In the genomic region with DNA sequence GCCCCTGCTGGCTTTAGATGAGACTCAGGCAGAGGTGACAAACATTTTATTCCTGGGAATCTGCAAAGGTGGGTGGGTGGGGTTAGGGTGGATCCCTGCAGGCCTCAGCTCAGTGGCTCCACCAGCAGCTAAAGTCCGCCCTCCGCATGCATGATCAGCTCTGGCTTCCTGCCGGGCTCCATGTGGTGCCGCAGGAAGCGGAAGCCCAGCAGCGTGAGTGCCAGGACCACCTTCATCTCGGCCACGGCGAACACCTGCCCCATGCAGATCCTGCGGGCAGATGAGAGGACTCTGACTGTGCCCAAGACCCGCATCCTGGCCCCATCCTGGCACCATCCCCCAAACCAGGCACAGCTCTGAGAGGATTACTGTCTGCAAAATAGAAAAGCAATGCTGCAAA, we compare ENCODE assay signal across 1 cellular context.
TF ChIP-seq lines count a peak whose summit lies in the region.

No MANE protein-coding gene starts in this region.

TF ChIP-seq in GM12878, 131 proteins besides CTCF, POLR2A, EP300 and RAD21:
- no peak for TF ChIP-seq BCLAF1 (IDR thresholded peaks at IDR 0.05)
- TF ChIP-seq IKZF2 (IDR thresholded peaks at IDR 0.05): no peak
- TF ChIP-seq CHD2 (IDR thresholded peaks at IDR 0.05; ENCODE audit: borderline replicate concordance, low read depth, low read length): no peak
- TF ChIP-seq PAX8 (IDR thresholded peaks at IDR 0.05): no peak
- TF ChIP-seq HSF1 (IDR thresholded peaks at IDR 0.05; ENCODE audit: low read depth, low read length): no peak
- TF ChIP-seq IRF4 (IDR thresholded peaks at IDR 0.05; ENCODE audit: low read depth, low read length): no peak
- TF ChIP-seq, protein P1, sequence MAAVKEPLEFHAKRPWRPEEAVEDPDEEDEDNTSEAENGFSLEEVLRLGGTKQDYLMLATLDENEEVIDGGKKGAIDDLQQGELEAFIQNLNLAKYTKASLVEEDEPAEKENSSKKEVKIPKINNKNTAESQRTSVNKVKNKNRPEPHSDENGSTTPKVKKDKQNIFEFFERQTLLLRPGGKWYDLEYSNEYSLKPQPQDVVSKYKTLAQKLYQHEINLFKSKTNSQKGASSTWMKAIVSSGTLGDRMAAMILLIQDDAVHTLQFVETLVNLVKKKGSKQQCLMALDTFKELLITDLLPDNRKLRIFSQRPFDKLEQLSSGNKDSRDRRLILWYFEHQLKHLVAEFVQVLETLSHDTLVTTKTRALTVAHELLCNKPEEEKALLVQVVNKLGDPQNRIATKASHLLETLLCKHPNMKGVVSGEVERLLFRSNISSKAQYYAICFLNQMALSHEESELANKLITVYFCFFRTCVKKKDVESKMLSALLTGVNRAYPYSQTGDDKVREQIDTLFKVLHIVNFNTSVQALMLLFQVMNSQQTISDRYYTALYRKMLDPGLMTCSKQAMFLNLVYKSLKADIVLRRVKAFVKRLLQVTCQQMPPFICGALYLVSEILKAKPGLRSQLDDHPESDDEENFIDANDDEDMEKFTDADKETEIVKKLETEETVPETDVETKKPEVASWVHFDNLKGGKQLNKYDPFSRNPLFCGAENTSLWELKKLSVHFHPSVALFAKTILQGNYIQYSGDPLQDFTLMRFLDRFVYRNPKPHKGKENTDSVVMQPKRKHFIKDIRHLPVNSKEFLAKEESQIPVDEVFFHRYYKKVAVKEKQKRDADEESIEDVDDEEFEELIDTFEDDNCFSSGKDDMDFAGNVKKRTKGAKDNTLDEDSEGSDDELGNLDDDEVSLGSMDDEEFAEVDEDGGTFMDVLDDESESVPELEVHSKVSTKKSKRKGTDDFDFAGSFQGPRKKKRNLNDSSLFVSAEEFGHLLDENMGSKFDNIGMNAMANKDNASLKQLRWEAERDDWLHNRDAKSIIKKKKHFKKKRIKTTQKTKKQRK (IDR thresholded peaks at IDR 0.05; ENCODE audit: low read depth, low read length): no peak
- TF ChIP-seq RB1 (IDR thresholded peaks at IDR 0.05; ENCODE audit: borderline replicate concordance): no peak
- TF ChIP-seq, protein P2, sequence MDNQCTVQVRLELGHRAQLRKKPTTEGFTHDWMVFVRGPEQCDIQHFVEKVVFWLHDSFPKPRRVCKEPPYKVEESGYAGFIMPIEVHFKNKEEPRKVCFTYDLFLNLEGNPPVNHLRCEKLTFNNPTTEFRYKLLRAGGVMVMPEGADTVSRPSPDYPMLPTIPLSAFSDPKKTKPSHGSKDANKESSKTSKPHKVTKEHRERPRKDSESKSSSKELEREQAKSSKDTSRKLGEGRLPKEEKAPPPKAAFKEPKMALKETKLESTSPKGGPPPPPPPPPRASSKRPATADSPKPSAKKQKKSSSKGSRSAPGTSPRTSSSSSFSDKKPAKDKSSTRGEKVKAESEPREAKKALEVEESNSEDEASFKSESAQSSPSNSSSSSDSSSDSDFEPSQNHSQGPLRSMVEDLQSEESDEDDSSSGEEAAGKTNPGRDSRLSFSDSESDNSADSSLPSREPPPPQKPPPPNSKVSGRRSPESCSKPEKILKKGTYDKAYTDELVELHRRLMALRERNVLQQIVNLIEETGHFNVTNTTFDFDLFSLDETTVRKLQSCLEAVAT (IDR thresholded peaks at IDR 0.05): no peak
- TF ChIP-seq, protein P3, sequence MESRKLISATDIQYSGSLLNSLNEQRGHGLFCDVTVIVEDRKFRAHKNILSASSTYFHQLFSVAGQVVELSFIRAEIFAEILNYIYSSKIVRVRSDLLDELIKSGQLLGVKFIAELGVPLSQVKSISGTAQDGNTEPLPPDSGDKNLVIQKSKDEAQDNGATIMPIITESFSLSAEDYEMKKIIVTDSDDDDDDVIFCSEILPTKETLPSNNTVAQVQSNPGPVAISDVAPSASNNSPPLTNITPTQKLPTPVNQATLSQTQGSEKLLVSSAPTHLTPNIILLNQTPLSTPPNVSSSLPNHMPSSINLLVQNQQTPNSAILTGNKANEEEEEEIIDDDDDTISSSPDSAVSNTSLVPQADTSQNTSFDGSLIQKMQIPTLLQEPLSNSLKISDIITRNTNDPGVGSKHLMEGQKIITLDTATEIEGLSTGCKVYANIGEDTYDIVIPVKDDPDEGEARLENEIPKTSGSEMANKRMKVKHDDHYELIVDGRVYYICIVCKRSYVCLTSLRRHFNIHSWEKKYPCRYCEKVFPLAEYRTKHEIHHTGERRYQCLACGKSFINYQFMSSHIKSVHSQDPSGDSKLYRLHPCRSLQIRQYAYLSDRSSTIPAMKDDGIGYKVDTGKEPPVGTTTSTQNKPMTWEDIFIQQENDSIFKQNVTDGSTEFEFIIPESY (IDR thresholded peaks at IDR 0.05): no peak
- no peak for TF ChIP-seq BRCA1 (IDR thresholded peaks at IDR 0.05; ENCODE audit: low read depth, low read length)
- no peak for TF ChIP-seq CREB1 (IDR thresholded peaks at IDR 0.05; ENCODE audit: low read depth)
- no peak for TF ChIP-seq MXI1 (IDR thresholded peaks at IDR 0.05; ENCODE audit: low read depth, low read length)
- TF ChIP-seq RUNX3 (IDR thresholded peaks at IDR 0.05; ENCODE audit: low read length): no peak
- no peak for TF ChIP-seq STAT3 (IDR thresholded peaks at IDR 0.05; ENCODE audit: low read depth, low read length)
- no peak for TF ChIP-seq FOXM1 (IDR thresholded peaks at IDR 0.05; ENCODE audit: low read depth, low read length)
- TF ChIP-seq, protein P4, sequence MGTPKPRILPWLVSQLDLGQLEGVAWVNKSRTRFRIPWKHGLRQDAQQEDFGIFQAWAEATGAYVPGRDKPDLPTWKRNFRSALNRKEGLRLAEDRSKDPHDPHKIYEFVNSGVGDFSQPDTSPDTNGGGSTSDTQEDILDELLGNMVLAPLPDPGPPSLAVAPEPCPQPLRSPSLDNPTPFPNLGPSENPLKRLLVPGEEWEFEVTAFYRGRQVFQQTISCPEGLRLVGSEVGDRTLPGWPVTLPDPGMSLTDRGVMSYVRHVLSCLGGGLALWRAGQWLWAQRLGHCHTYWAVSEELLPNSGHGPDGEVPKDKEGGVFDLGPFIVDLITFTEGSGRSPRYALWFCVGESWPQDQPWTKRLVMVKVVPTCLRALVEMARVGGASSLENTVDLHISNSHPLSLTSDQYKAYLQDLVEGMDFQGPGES (IDR thresholded peaks at IDR 0.05): no peak
